Comparison of ENCODE assay signal across 14 cellular contexts in the genomic region with DNA sequence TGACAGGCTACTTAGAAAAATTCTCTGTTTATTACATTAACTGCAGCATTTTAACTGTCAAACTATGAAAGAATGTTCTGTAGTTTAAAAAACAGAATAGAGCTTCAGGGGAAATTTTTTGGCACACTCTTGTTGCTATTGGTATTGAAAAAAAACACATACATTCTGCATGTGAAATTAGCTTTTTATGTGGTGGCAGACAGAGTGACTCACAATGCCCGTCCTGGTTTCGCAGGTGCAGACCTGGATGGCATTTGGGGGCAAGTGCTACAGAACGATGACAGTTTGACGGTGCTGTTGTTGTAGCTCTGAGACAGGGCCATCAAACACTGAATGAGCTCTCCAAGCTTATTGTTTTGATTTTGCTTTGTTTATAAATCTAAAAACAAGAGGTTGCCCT.
DNase-seq lines count a peak whose midpoint lies in the region; ATAC-seq lines count a peak whose summit lies in the region.
"Had no signal": no experiment of that assay in that cellular context is flagged by ENCODE, and none has a peak within 500 bp of the region (broad histone marks: within the 10 kb centered on the region; RNA-seq: fewer than 3 reads in every experiment).

No MANE protein-coding gene starts in this region.

- peak; percentile 46 for DNase-seq in activated CD8-positive, alpha-beta memory T cell treated with anti-CD3 and anti-CD28 coated beads, Interleukin-2, amount 50 U/mL, for 4 hours
- DNase-seq in activated CD8-positive, alpha-beta memory T cell treated with anti-CD3 and anti-CD28 coated beads for 24 hours, result no peak
- peak; percentile 33 for DNase-seq in activated T-cell treated with anti-CD3 and anti-CD28 coated beads for 24 hours (ENCODE audit: low read depth)
- no peak for DNase-seq in effector memory CD8-positive, alpha-beta T cell
- DNase-seq in stimulated activated naive CD8-positive, alpha-beta T cell treated with anti-CD3 and anti-CD28 coated beads, Interleukin-15, Interleukin-2, amounts not matched to agents 100 U/mL and 50 U/mL, for 24 hours, result peak; percentile 53
- DNase-seq in NCI-H1694 (lab: John Stamatoyannopoulos, UW), result no peak
- DNase-seq in G401 (ENCODE audit: low spot score), result no peak
- DNase-seq: ACHN, anterior cingulate cortex, foreskin melanocyte, immature natural killer cell, NCI-H1417 treated with DMSO at 0.1 percent for 48 hours, NCI-H82 had no signal

- no peaks in the 10 kb centered on the region for H3K36me3 Mint-ChIP-seq in effector memory CD8-positive, alpha-beta T cell (ENCODE audit: insufficient read depth)
- H3K36me3 Mint-ChIP-seq: immature natural killer cell had no signal

- no peaks in the 10 kb centered on the region for H3K4me1 Mint-ChIP-seq in effector memory CD8-positive, alpha-beta T cell (ENCODE audit: low read depth in 2 of 2)
- H3K4me1 Mint-ChIP-seq: immature natural killer cell had no signal

- peaks cover 67 to 77% of the 10 kb centered on the region in 2 donors for H3K27me3 Mint-ChIP-seq in effector memory CD8-positive, alpha-beta T cell

- no peak overlapping the region for H3K4me3 Mint-ChIP-seq in effector memory CD8-positive, alpha-beta T cell
- H3K4me3 Mint-ChIP-seq: immature natural killer cell had no signal

- in situ Hi-C loops in G401 (cut with HindIII; ENCODE audit: low sequenced_read_pairs), result no loop called here

- H3K9me3 Mint-ChIP-seq in effector memory CD8-positive, alpha-beta T cell, result no peaks in the 10 kb centered on the region
- H3K9me3 Mint-ChIP-seq: immature natural killer cell had no signal

- H3K27ac Mint-ChIP-seq in effector memory CD8-positive, alpha-beta T cell, result peak overlapping the region in 1 of 2 donors; percentile 46
- H3K27ac Mint-ChIP-seq: immature natural killer cell had no signal

- peak; percentile 78 for ATAC-seq in effector memory CD8-positive, alpha-beta T cell (replicated peaks)
- peak; percentile 90 for ATAC-seq in stimulated activated naive CD8-positive, alpha-beta T cell treated with anti-CD3 and anti-CD28 coated beads, Interleukin-15, Interleukin-2, amounts not matched to agents 100 U/mL and 50 U/mL, for 24 hours
- ATAC-seq in HG03432 (IDR thresholded peaks at IDR 0.05; ENCODE audit: unreplicated experiment), result no peak

Comparison
In these comparisons a context has a peak if more than half of its experiments do, and no peak if none do; other contexts are left out.
1. DNase-seq: peak in activated CD8-positive, alpha-beta memory T cell treated with anti-CD3 and anti-CD28 coated beads, Interleukin-2, amount 50 U/mL, for 4 hours (single experiment), activated T-cell treated with anti-CD3 and anti-CD28 coated beads for 24 hours (single experiment) and stimulated activated naive CD8-positive, alpha-beta T cell treated with anti-CD3 and anti-CD28 coated beads, Interleukin-15, Interleukin-2, amounts not matched to agents 100 U/mL and 50 U/mL, for 24 hours (single experiment); none in activated CD8-positive, alpha-beta memory T cell treated with anti-CD3 and anti-CD28 coated beads for 24 hours (single experiment), effector memory CD8-positive, alpha-beta T cell (0 of 3), NCI-H1694 (single experiment) and G401 (single experiment).